In the genomic region with DNA sequence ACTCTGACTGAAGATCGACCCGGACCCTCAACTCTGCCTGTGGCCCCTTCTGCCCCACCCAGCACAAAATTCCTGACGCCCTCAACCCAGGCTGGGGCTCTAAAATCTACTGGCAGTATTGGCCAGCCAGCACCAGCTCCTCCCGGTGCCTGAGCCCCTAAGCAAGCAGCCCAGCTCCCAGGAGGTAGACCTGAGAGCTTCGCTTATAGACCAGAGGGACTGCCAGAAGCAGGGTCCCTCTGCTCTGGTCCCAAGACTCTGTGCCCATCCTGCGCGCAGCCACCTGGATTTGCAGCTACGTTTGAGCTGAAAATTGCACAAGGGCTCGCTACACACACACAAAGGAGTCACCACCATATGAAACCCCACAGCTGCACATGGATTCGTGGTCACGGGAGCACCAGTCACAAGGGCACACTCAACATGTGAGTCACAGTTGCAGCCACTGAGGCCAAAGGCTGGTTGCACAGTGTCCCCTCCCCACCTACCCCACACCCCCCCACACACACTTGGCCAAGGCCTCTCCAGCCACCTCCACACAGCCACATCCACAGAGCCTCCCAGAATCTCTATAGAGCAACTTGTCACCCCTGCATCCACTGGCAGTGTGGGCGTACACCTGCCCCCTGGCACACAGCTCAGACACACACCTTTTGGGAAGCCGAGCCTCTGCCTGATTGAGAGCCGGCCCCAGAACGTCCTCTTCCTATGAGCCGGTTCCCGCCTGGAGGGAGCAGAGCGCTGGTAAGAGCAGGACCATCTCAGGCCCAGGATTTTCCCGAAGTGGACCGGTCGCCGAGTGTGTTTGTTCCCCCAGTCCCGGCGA, we compare ENCODE assay signal across 10 cellular contexts. TPM values are rescaled to one million over a fixed set of nuclear protein-coding genes. Genes with fewer than 3 reads are reported as not detected.
DNase-seq lines count a peak whose midpoint lies in the region; ATAC-seq and TF ChIP-seq lines count a peak whose summit lies in the region.
"Had no signal": no experiment of that assay in that cellular context is flagged by ENCODE, and none has a peak within 500 bp of the region (broad histone marks: within the 10 kb centered on the region; RNA-seq: fewer than 3 reads in every experiment).

No MANE protein-coding gene starts in this region.

- H3K27ac ChIP-seq in Panc1 (ENCODE audit: low read length): no peak overlapping the region
- H3K27ac ChIP-seq: BLaER1 treated with 17β-estradiol and CSF1 and Interleukin-3, amounts not matched to agents 10 nM and 100 nM; prostate gland had no signal

- H3K9me3 ChIP-seq in Panc1 (ENCODE audit: control insufficient read depth, insufficient read depth, low read depth, low read length): no peaks in the 10 kb centered on the region
- H3K9me3 ChIP-seq: BLaER1 treated with 17β-estradiol and CSF1 and Interleukin-3, amounts not matched to agents 10 nM and 100 nM; prostate gland had no signal

- no TSS peak for BruUV-seq in Panc1 (replicated peaks; lab: Mats Ljungman, UMichigan)

- peaks cover 19 to 27% of the 10 kb centered on the region in 2 donors for H3K4me1 Mint-ChIP-seq in effector memory CD8-positive, alpha-beta T cell (ENCODE audit: low read depth in 2 of 2)

- no peaks in the 10 kb centered on the region; the same call in 1 of the 2 replicates for H3K27me3 ChIP-seq in Panc1 (ENCODE audit: control insufficient read depth, insufficient read depth, low read length)

- intact Hi-C loops in Panc1 (cut with micrococcal nuclease; ENCODE audit: unreplicated experiment) (no loop called here), posterior vena cava (cut with DNase I) (no loop called here)

- H3K4me1 ChIP-seq in Panc1 (ENCODE audit: control insufficient read depth, insufficient read depth, low read length): peaks cover 5% of the 10 kb centered on the region; the same call in 1 of the 2 replicates

- peaks cover 5% of the 10 kb centered on the region for H3K36me3 Mint-ChIP-seq in effector memory CD8-positive, alpha-beta T cell (ENCODE audit: insufficient read depth)

- no peaks in the 10 kb centered on the region for H3K9me3 Mint-ChIP-seq in effector memory CD8-positive, alpha-beta T cell

- CTCF ChIA-PET in Panc1 (lab: Charles Lee): interaction anchor here (1.2 to 2.2 kb wide), 2 partner anchors 38 to 40 kb away, joined by 6 to 9 read pairs; no protein-coding TSS in a partner anchor

- H3K4me3 ChIP-seq in Panc1 (ENCODE audit: low read depth in 2 of 2, low read length in 2 of 2): no peak overlapping the region; a peak in 1 of 4 replicates

- no peak for TF ChIP-seq CTCF in Panc1 (IDR thresholded peaks at IDR 0.05)

- in situ Hi-C loops in Panc1 (cut with HindIII; ENCODE audit: low pct_unique_long_range_greater_than_20kb, low sequenced_read_pairs): no loop called here

- no peak overlapping the region for H3K27ac Mint-ChIP-seq in effector memory CD8-positive, alpha-beta T cell

- peak overlapping the region; percentile 83 to 89 for H3K4me3 Mint-ChIP-seq in effector memory CD8-positive, alpha-beta T cell

- peak; percentile 5; the same call in 1 of the 2 replicates for ATAC-seq in Panc1
- no peak for ATAC-seq in effector memory CD8-positive, alpha-beta T cell (replicated peaks)

- POLR2A ChIA-PET in Panc1 (lab: Charles Lee): interaction anchor here (0.7 kb wide), 1 partner anchor 67 kb away, joined by 4 read pairs; no protein-coding TSS in a partner anchor

- no peaks in the 10 kb centered on the region for H3K36me3 ChIP-seq in Panc1 (ENCODE audit: control insufficient read depth, insufficient read depth, low read length)
- H3K36me3 ChIP-seq: BLaER1 treated with 17β-estradiol and CSF1 and Interleukin-3, amounts not matched to agents 10 nM and 100 nM; prostate gland had no signal

- peak; percentile 46 for DNase-seq in activated CD4-positive, alpha-beta T cell treated with anti-CD3 and anti-CD28 coated beads for 48 hours
- no peak for DNase-seq in activated CD4-positive, alpha-beta T cell treated with anti-CD3 and anti-CD28 coated beads, Interleukin-2, amount 50 U/mL, for 1 hour
- no peak for DNase-seq in Panc1 (ENCODE audit: low read depth, low spot score)
- DNase-seq in effector memory CD8-positive, alpha-beta T cell: no peak
- peak; percentile 60 for DNase-seq in posterior vena cava (ENCODE audit: low spot score)
- DNase-seq in cerebellum (ENCODE audit: low spot score): no peak
- DNase-seq in SKM-1 treated with dmso at 0.1 percent for 144 hours (lab: John Stamatoyannopoulos, UW; ENCODE audit: unreplicated experiment): no peak
- no peak for DNase-seq in NCI-H1092 (lab: John Stamatoyannopoulos, UW)

- H3K27me3 Mint-ChIP-seq in effector memory CD8-positive, alpha-beta T cell: peaks cover 85 to 100% of the 10 kb centered on the region in 2 donors

RNA-seq across cellular contexts. Expression of gene DMBX1, which starts 1.1 kb away (rescaled TPM):
- total RNA-seq in Panc1 (2021; ENCODE audit: unreplicated experiment) (0.05 TPM), posterior vena cava (not detected), cerebellum (0.82 TPM)
- 0.15 TPM for polyA plus RNA-seq in Panc1 (2012; ENCODE audit: insufficient read length)
- total RNA-seq: prostate gland had no signal

Comparison
In these comparisons a context has a peak if more than half of its experiments do, and no peak if none do; other contexts are left out.
1. DNase-seq: peak in activated CD4-positive, alpha-beta T cell treated with anti-CD3 and anti-CD28 coated beads for 48 hours (single experiment) and posterior vena cava (single experiment); none in activated CD4-positive, alpha-beta T cell treated with anti-CD3 and anti-CD28 coated beads, Interleukin-2, amount 50 U/mL, for 1 hour (single experiment), Panc1 (single experiment), effector memory CD8-positive, alpha-beta T cell (0 of 3), cerebellum (single experiment), SKM-1 treated with dmso at 0.1 percent for 144 hours (single experiment) and NCI-H1092 (single experiment).